In genomic region chr16:51151951-51152663, GRCh38 we compare ENCODE assay signal across 9 cellular contexts. TPM values are rescaled to one million over a fixed set of nuclear protein-coding genes. Genes with fewer than 3 reads are reported as not detected.
DNase-seq lines count a peak whose midpoint lies in the region; TF ChIP-seq lines count a peak whose summit lies in the region.
"Had no signal": no experiment of that assay in that cellular context is flagged by ENCODE, and none has a peak within 500 bp of the region (broad histone marks: within the 10 kb centered on the region; RNA-seq: fewer than 3 reads in every experiment).

No MANE protein-coding gene starts in this region.

- H3K27me3 ChIP-seq in HUES6 (ENCODE audit: control insufficient read depth, insufficient read depth, low read length) = peaks cover 50% of the 10 kb centered on the region
- H3K27me3 ChIP-seq in breast epithelium = peaks cover 0 to 80% of the 10 kb centered on the region in 2 donors

- peaks cover 9% of the 10 kb centered on the region; the same call in 1 of the 2 replicates for H3K36me3 ChIP-seq in HUES6 (ENCODE audit: control insufficient read depth, insufficient read depth, low read length)
- no peaks in the 10 kb centered on the region for H3K36me3 ChIP-seq in breast epithelium

- H3K9ac ChIP-seq in HUES6 (ENCODE audit: low read length) = peak overlapping the region; percentile 97

- no peaks in the 10 kb centered on the region for H3K9me3 ChIP-seq in HUES6 (ENCODE audit: control insufficient read depth, insufficient read depth, low read depth, low read length)
- H3K9me3 ChIP-seq in breast epithelium = no peaks in the 10 kb centered on the region

- H3K4me3 ChIP-seq in HUES6 (ENCODE audit: low read depth, low read length) = peak overlapping the region; percentile 97
- peak overlapping the region; percentile 29 to 72 (median 52) for H3K4me3 ChIP-seq in breast epithelium

- peaks cover 32% of the 10 kb centered on the region for H3K4me1 ChIP-seq in HUES6 (ENCODE audit: control insufficient read depth, insufficient read depth, low read length)
- H3K4me1 ChIP-seq in breast epithelium = peaks cover 0 to 5% of the 10 kb centered on the region in 2 donors

- peak overlapping the region; percentile 87; the same call in 1 of the 2 replicates for H3K27ac ChIP-seq in HUES6 (ENCODE audit: low read depth, low read length)
- peak overlapping the region; percentile 17 to 76 for H3K27ac ChIP-seq in breast epithelium

- no peak for TF ChIP-seq POLR2A in breast epithelium (IDR thresholded peaks at IDR 0.05)

- intact Hi-C loops in breast epithelium (cut with DNase I; ENCODE audit: low total_unique reads) = no loop called here

- no peak for TF ChIP-seq CTCF in breast epithelium (IDR thresholded peaks at IDR 0.05)

- peak; percentile 79 for DNase-seq in A172 (ENCODE audit: low spot score)
- no peak for DNase-seq in breast epithelium (ENCODE audit: low spot score in 2 of 2)
- peak; percentile 96 for DNase-seq in islet precursor cell
- DNase-seq in superior temporal gyrus (ENCODE audit: extremely low spot score) = peak; percentile 86
- no peak for DNase-seq in activated naive CD4-positive, alpha-beta T cell treated with anti-CD3 and anti-CD28 coated beads, Interleukin-2, amount 50 U/mL, for 16 hours
- no peak for DNase-seq in activated T-cell treated with anti-CD3 and anti-CD28 coated beads, Interleukin-2, amount 50 U/mL, for 1 hour
- no peak for DNase-seq in NK-92 (lab: John Stamatoyannopoulos, UW; ENCODE audit: unreplicated experiment)

RNA-seq across cellular contexts. Expression of gene SALL1, which starts 1.0 kb away (rescaled TPM):
- total RNA-seq in A172 (2014; rRNA removed; shearing (Covaris generic)) = 3.4 and 4.0 TPM in 2 replicates
- under 1 TPM; 0.15 to 0.33 (median 0.32) TPM for total RNA-seq in breast epithelium
- total RNA-seq: activated CD8-positive, alpha-beta memory T cell treated with anti-CD3 and anti-CD28 coated beads for 36 hours had no signal

Comparison
In these comparisons a context has a peak if more than half of its experiments do, and no peak if none do; other contexts are left out.
1. DNase-seq: peak in A172 (single experiment), islet precursor cell (single experiment) and superior temporal gyrus (single experiment); none in breast epithelium (0 of 2), activated naive CD4-positive, alpha-beta T cell treated with anti-CD3 and anti-CD28 coated beads, Interleukin-2, amount 50 U/mL, for 16 hours (single experiment), activated T-cell treated with anti-CD3 and anti-CD28 coated beads, Interleukin-2, amount 50 U/mL, for 1 hour (single experiment) and NK-92 (single experiment).